ENCODE assay signal across 7 cellular contexts in genomic region chr2:86434290-86434689, GRCh38.
"Had no signal": no experiment of that assay in that cellular context is flagged by ENCODE, and none has a peak within 500 bp of the region (broad histone marks: within the 10 kb centered on the region; RNA-seq: fewer than 3 reads in every experiment).

No MANE protein-coding gene starts in this region.

- H3K27ac ChIP-seq: GM23248, HL-60 had no signal

- DNase-seq: GM23248, GOT3, H9, HCEC 1CT, KG1 had no signal

- H2AFZ ChIP-seq: GM23248 had no signal

- H3K9ac ChIP-seq: GM23248 had no signal

- FAIRE-seq: H54 had no signal

- H3K4me3 ChIP-seq: GM23248 had no signal
